ENCODE assay signal across 21 cellular contexts in the genomic region with DNA sequence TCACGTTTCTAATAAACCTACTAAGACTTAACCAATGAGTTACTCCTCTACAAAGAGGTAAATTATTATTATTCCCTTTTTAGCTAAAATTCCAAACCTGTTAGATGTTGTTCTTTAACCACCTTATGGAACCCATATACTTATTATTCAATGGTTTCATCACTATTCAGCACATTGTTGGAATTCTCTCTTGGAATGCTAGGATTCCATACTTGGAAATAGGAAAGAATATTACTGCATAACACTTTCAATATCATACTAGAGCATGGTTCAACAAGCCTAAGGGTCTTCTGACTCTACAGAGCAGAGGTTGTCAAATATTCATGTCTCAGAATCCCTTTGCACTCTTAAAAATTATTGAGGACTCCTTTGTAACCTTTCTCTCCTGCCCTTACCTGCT.
DNase-seq lines count a peak whose midpoint lies in the region; ATAC-seq and TF ChIP-seq lines count a peak whose summit lies in the region.
"Had no signal": no experiment of that assay in that cellular context is flagged by ENCODE, and none has a peak within 500 bp of the region (broad histone marks: within the 10 kb centered on the region; RNA-seq: fewer than 3 reads in every experiment).

No MANE protein-coding gene starts in this region.

- H3K4me3 Mint-ChIP-seq in activated T-cell treated with anti-CD3 and anti-CD28 coated beads, Interleukin-2, amount 50 U/mL, for 72 hours: no peak overlapping the region
- no peak overlapping the region for H3K4me3 Mint-ChIP-seq in dendritic cell treated with granulocyte-macrophage colony-stimulating factor and Interleukin-4, amounts not matched to agents 40 ng/mL and 50 ng/mL, for 4 days
- no peak overlapping the region for H3K4me3 Mint-ChIP-seq in stimulated activated effector memory CD8-positive, alpha-beta T cell treated with anti-CD3 and anti-CD28 coated beads, Interleukin-12 subunit alpha, Interleukin-12 subunit beta, amount 100 ng/mL, for 72 hours
- H3K4me3 Mint-ChIP-seq in activated CD8-positive, alpha-beta T cell treated with anti-CD3 and anti-CD28 coated beads for 36 hours: no peak overlapping the region
- H3K4me3 Mint-ChIP-seq: CD4-positive, alpha-beta T cell had no signal

- DNase-seq in activated T-cell treated with anti-CD3 and anti-CD28 coated beads, Interleukin-2, amount 50 U/mL, for 72 hours: no peak
- no peak for DNase-seq in activated T-cell treated with anti-CD3 and anti-CD28 coated beads, Interleukin-2, amount 50 U/mL, for 48 hours
- no peak for DNase-seq in stimulated activated effector memory CD8-positive, alpha-beta T cell treated with anti-CD3 and anti-CD28 coated beads, Interleukin-12 subunit alpha, Interleukin-12 subunit beta, amount 100 ng/mL, for 72 hours (ENCODE audit: low spot score in 2 of 2)
- DNase-seq in activated CD8-positive, alpha-beta T cell treated with anti-CD3 and anti-CD28 coated beads for 36 hours: no peak
- DNase-seq in GM03348 (ENCODE audit: low spot score): no peak
- DNase-seq: BE2C; CD4-positive, alpha-beta T cell; GDM1; MG63; NCI-H1092; NCI-H2081 treated with DMSO at 0.1 percent for 48 hours; NCI-H510A treated with DMSO at 0.1 percent for 48 hours; NCI-H82; PC-3 had no signal

- ATAC-seq in activated T-cell treated with anti-CD3 and anti-CD28 coated beads, Interleukin-2, amount 50 U/mL, for 72 hours (replicated peaks in 1 of 2): no peak
- no peak for ATAC-seq in stimulated activated effector memory CD8-positive, alpha-beta T cell treated with anti-CD3 and anti-CD28 coated beads, Interleukin-12 subunit alpha, Interleukin-12 subunit beta, amount 100 ng/mL, for 72 hours
- no peak for ATAC-seq in activated CD8-positive, alpha-beta T cell treated with anti-CD3 and anti-CD28 coated beads for 36 hours
- no peak for ATAC-seq in HG03135 (IDR thresholded peaks at IDR 0.05; ENCODE audit: unreplicated experiment)
- ATAC-seq: HepG2, PC-3 had no signal

- no peak overlapping the region for H3K9ac ChIP-seq in HUES48 (ENCODE audit: low read depth, low read length)

- no peak for TF ChIP-seq CTCF in activated CD8-positive, alpha-beta T cell treated with anti-CD3 and anti-CD28 coated beads for 36 hours (IDR thresholded peaks at IDR 0.05)

- POLR2A ChIA-PET in activated CD8-positive, alpha-beta T cell treated with anti-CD3 and anti-CD28 coated beads for 36 hours (lab: Charles Lee): interaction anchor here (0.7 kb wide), 1 partner anchor 14 kb away, joined by 3 read pairs; no protein-coding TSS in a partner anchor

- H3K9me3 Mint-ChIP-seq in activated T-cell treated with anti-CD3 and anti-CD28 coated beads, Interleukin-2, amount 50 U/mL, for 72 hours: no peaks in the 10 kb centered on the region
- no peaks in the 10 kb centered on the region for H3K9me3 Mint-ChIP-seq in dendritic cell treated with granulocyte-macrophage colony-stimulating factor and Interleukin-4, amounts not matched to agents 40 ng/mL and 50 ng/mL, for 4 days
- no peaks in the 10 kb centered on the region for H3K9me3 Mint-ChIP-seq in stimulated activated effector memory CD8-positive, alpha-beta T cell treated with anti-CD3 and anti-CD28 coated beads, Interleukin-12 subunit alpha, Interleukin-12 subunit beta, amount 100 ng/mL, for 72 hours
- H3K9me3 Mint-ChIP-seq in activated CD8-positive, alpha-beta T cell treated with anti-CD3 and anti-CD28 coated beads for 36 hours: no peaks in the 10 kb centered on the region
- H3K9me3 Mint-ChIP-seq: CD4-positive, alpha-beta T cell had no signal

- peaks cover 23% of the 10 kb centered on the region for H3K36me3 ChIP-seq in HUES48 (ENCODE audit: control insufficient read depth, insufficient read depth, low read length)

- H3K27me3 ChIP-seq in HUES48 (ENCODE audit: control insufficient read depth, insufficient read depth, low read length): no peaks in the 10 kb centered on the region
- H3K27me3 ChIP-seq: BE2C, MG63, SJSA1 had no signal

- no peaks in the 10 kb centered on the region for H3K27me3 Mint-ChIP-seq in activated T-cell treated with anti-CD3 and anti-CD28 coated beads, Interleukin-2, amount 50 U/mL, for 72 hours (ENCODE audit: low read depth)
- H3K27me3 Mint-ChIP-seq in dendritic cell treated with granulocyte-macrophage colony-stimulating factor and Interleukin-4, amounts not matched to agents 40 ng/mL and 50 ng/mL, for 4 days: no peaks in the 10 kb centered on the region
- H3K27me3 Mint-ChIP-seq in activated CD8-positive, alpha-beta T cell treated with anti-CD3 and anti-CD28 coated beads for 36 hours: no peaks in the 10 kb centered on the region
- H3K27me3 Mint-ChIP-seq: CD4-positive, alpha-beta T cell had no signal

- H3K9me3 ChIP-seq in HUES48 (ENCODE audit: control insufficient read depth, insufficient read depth, low read length): no peaks in the 10 kb centered on the region
- H3K9me3 ChIP-seq: BE2C, MG63, SJSA1 had no signal

- H3K27ac ChIP-seq in HUES48 (ENCODE audit: low read depth, low read length): peak overlapping the region; percentile 3
- H3K27ac ChIP-seq: 22Rv1, RWPE1, SJSA1 had no signal

- intact Hi-C loops in dendritic cell treated with granulocyte-macrophage colony-stimulating factor and Interleukin-4, amounts not matched to agents 40 ng/mL and 50 ng/mL, for 4 days (cut with micrococcal nuclease): no loop called here
- intact Hi-C loops in activated CD8-positive, alpha-beta T cell treated with anti-CD3 and anti-CD28 coated beads for 36 hours (cut with micrococcal nuclease): no loop called here

- CTCF ChIA-PET in activated CD8-positive, alpha-beta T cell treated with anti-CD3 and anti-CD28 coated beads for 36 hours (lab: Charles Lee): no interaction called here

- H3K4me3 ChIP-seq in HUES48 (ENCODE audit: low read depth, low read length): no peak overlapping the region
- H3K4me3 ChIP-seq: MG63, SJSA1 had no signal

- no peaks in the 10 kb centered on the region for H3K4me1 Mint-ChIP-seq in activated T-cell treated with anti-CD3 and anti-CD28 coated beads, Interleukin-2, amount 50 U/mL, for 72 hours (ENCODE audit: low read depth)
- peaks cover 12% of the 10 kb centered on the region for H3K4me1 Mint-ChIP-seq in dendritic cell treated with granulocyte-macrophage colony-stimulating factor and Interleukin-4, amounts not matched to agents 40 ng/mL and 50 ng/mL, for 4 days (ENCODE audit: low read depth)
- no peaks in the 10 kb centered on the region for H3K4me1 Mint-ChIP-seq in stimulated activated effector memory CD8-positive, alpha-beta T cell treated with anti-CD3 and anti-CD28 coated beads, Interleukin-12 subunit alpha, Interleukin-12 subunit beta, amount 100 ng/mL, for 72 hours
- H3K4me1 Mint-ChIP-seq in activated CD8-positive, alpha-beta T cell treated with anti-CD3 and anti-CD28 coated beads for 36 hours (ENCODE audit: low read depth): no peaks in the 10 kb centered on the region

- peaks cover 3 to 9% of the 10 kb centered on the region in 2 donors for H3K36me3 Mint-ChIP-seq in activated T-cell treated with anti-CD3 and anti-CD28 coated beads, Interleukin-2, amount 50 U/mL, for 72 hours (ENCODE audit: insufficient read depth in 2 of 2)
- peaks cover 34% of the 10 kb centered on the region for H3K36me3 Mint-ChIP-seq in dendritic cell treated with granulocyte-macrophage colony-stimulating factor and Interleukin-4, amounts not matched to agents 40 ng/mL and 50 ng/mL, for 4 days (ENCODE audit: low read depth)
- peaks cover 26% of the 10 kb centered on the region for H3K36me3 Mint-ChIP-seq in stimulated activated effector memory CD8-positive, alpha-beta T cell treated with anti-CD3 and anti-CD28 coated beads, Interleukin-12 subunit alpha, Interleukin-12 subunit beta, amount 100 ng/mL, for 72 hours
- peaks cover 12% of the 10 kb centered on the region for H3K36me3 Mint-ChIP-seq in activated CD8-positive, alpha-beta T cell treated with anti-CD3 and anti-CD28 coated beads for 36 hours (ENCODE audit: low read depth)

- peaks cover 12% of the 10 kb centered on the region for H3K4me1 ChIP-seq in HUES48 (ENCODE audit: control insufficient read depth, insufficient read depth, low read length)
- H3K4me1 ChIP-seq: BE2C, SJSA1 had no signal

- peak overlapping the region; percentile 81 for H3K27ac Mint-ChIP-seq in activated T-cell treated with anti-CD3 and anti-CD28 coated beads, Interleukin-2, amount 50 U/mL, for 72 hours
- peak overlapping the region; percentile 12 for H3K27ac Mint-ChIP-seq in dendritic cell treated with granulocyte-macrophage colony-stimulating factor and Interleukin-4, amounts not matched to agents 40 ng/mL and 50 ng/mL, for 4 days
- H3K27ac Mint-ChIP-seq in stimulated activated effector memory CD8-positive, alpha-beta T cell treated with anti-CD3 and anti-CD28 coated beads, Interleukin-12 subunit alpha, Interleukin-12 subunit beta, amount 100 ng/mL, for 72 hours: peak overlapping the region; percentile 75
- H3K27ac Mint-ChIP-seq in activated CD8-positive, alpha-beta T cell treated with anti-CD3 and anti-CD28 coated beads for 36 hours: no peak overlapping the region
- H3K27ac Mint-ChIP-seq: CD4-positive, alpha-beta T cell had no signal
